ENCODE assay signal across 20 cellular contexts in genomic region chr20:60786686-60787217, GRCh38.
"Had no signal": no experiment of that assay in that cellular context is flagged by ENCODE, and none has a peak within 500 bp of the region (broad histone marks: within the 10 kb centered on the region; RNA-seq: fewer than 3 reads in every experiment).

No MANE protein-coding gene starts in this region.

- H3K27ac ChIP-seq: HL-60 had no signal

- H3K9me3 ChIP-seq: MG63, SK-N-SH had no signal

- H3K27me3 ChIP-seq: MG63 had no signal

- DNase-seq: IMR-90, Karpas-422, KG1, MG63, NCI-H1092, NCI-H1436, NCI-H187, NCI-H2029, NCI-H2081 treated with DMSO at 0.1 percent for 48 hours, NCI-H2171, NCI-H226, NCI-H446, NCI-H510A, NCI-H524 treated with DMSO at 0.1 percent for 48 hours, NCI-H69, NCI-H774, RPMI8226, SHP77, SK-N-SH had no signal

- H3K4me3 ChIP-seq: MG63 had no signal

- H3K36me3 ChIP-seq: MG63 had no signal
